13 cellular contexts compared by ENCODE assay signal in genomic region chr1:26832249-26832960, GRCh38. TPM values are rescaled to one million over a fixed set of nuclear protein-coding genes. Genes with fewer than 3 reads are reported as not detected.
DNase-seq lines count a peak whose midpoint lies in the region; ATAC-seq and TF ChIP-seq lines count a peak whose summit lies in the region.
"Had no signal": no experiment of that assay in that cellular context is flagged by ENCODE, and none has a peak within 500 bp of the region (broad histone marks: within the 10 kb centered on the region; RNA-seq: fewer than 3 reads in every experiment).

No MANE protein-coding gene starts in this region.

- no peaks in the 10 kb centered on the region for H3K9me3 Mint-ChIP-seq in activated CD8-positive, alpha-beta memory T cell treated with anti-CD3 and anti-CD28 coated beads, Interleukin-2, amount 10 ng/mL, durations not matched to agents 7 days and 5 days (ENCODE audit: low read depth)
- no peaks in the 10 kb centered on the region for H3K9me3 Mint-ChIP-seq in effector memory CD8-positive, alpha-beta T cell
- no peaks in the 10 kb centered on the region for H3K9me3 Mint-ChIP-seq in stimulated activated naive B cell treated with anti-CD40 and anti-IgM and Interleukin-4, amounts not matched to agents 10 μg/mL and 1 μg/mL and 100 μg/mL, for 72 hours
- H3K9me3 Mint-ChIP-seq: nephron progenitor cell had no signal

- H3K4me3 ChIP-seq in left lung = no peak overlapping the region
- H3K4me3 ChIP-seq: transverse colon had no signal

- POLR2A ChIA-PET in RWPE1 (lab: Yijun Ruan, JAX; ENCODE audit: low non-redundant PET) = no interaction called here

- no peaks in the 10 kb centered on the region for H3K9me3 ChIP-seq in left lung
- H3K9me3 ChIP-seq: SK-N-SH, transverse colon had no signal

- CTCF ChIA-PET in activated CD8-positive, alpha-beta memory T cell treated with anti-CD3 and anti-CD28 coated beads, Interleukin-2, amount 10 ng/mL, durations not matched to agents 7 days and 5 days (lab: Charles Lee) = interaction anchor here (0.8 to 6.9 kb wide), 13 partner anchors 9 to 332 kb away, joined by 3 to 59 read pairs (median 10); partner anchors contain the start of genes PIGV and SFN
- CTCF ChIA-PET in RWPE1 (lab: Yijun Ruan, JAX) = interaction anchor here (0.9 kb wide), 1 partner anchor 19 kb away, joined by 3 read pairs; no protein-coding TSS in a partner anchor

- TF ChIP-seq CTCF in RWPE1 (conservative IDR thresholded peaks at IDR 0.05; ENCODE audit: low read depth) (no peak), left lung (IDR thresholded peaks at IDR 0.05) (no peak)

- no peak for DNase-seq in activated CD8-positive, alpha-beta memory T cell treated with anti-CD3 and anti-CD28 coated beads, Interleukin-2, amount 10 ng/mL, durations not matched to agents 7 days and 5 days
- DNase-seq in activated CD8-positive, alpha-beta memory T cell treated with anti-CD3 and anti-CD28 coated beads, Interleukin-2, amount 50 U/mL, for 48 hours = no peak
- no peak for DNase-seq in RWPE1 (ENCODE audit: low spot score)
- DNase-seq in effector memory CD8-positive, alpha-beta T cell = no peak
- no peak for DNase-seq in stimulated activated naive B cell treated with anti-CD40 and anti-IgM and Interleukin-4, amounts not matched to agents 10 μg/mL and 1 μg/mL and 100 μg/mL, for 72 hours
- no peak for DNase-seq in left lung
- DNase-seq in NCI-H1436 treated with DMSO at 0.1 percent for 48 hours (lab: John Stamatoyannopoulos, UW) = no peak
- no peak for DNase-seq in NCI-H1694 (lab: John Stamatoyannopoulos, UW)
- DNase-seq: foreskin fibroblast, NCI-H1417 treated with DMSO at 0.1 percent for 48 hours, nephron progenitor cell, SK-N-SH, transverse colon had no signal

- H3K27me3 ChIP-seq in left lung = no peaks in the 10 kb centered on the region
- H3K27me3 ChIP-seq: transverse colon had no signal

- peaks cover 40% of the 10 kb centered on the region for H3K36me3 Mint-ChIP-seq in activated CD8-positive, alpha-beta memory T cell treated with anti-CD3 and anti-CD28 coated beads, Interleukin-2, amount 10 ng/mL, durations not matched to agents 7 days and 5 days
- H3K36me3 Mint-ChIP-seq in effector memory CD8-positive, alpha-beta T cell (ENCODE audit: insufficient read depth) = peaks cover 53% of the 10 kb centered on the region
- H3K36me3 Mint-ChIP-seq in stimulated activated naive B cell treated with anti-CD40 and anti-IgM and Interleukin-4, amounts not matched to agents 10 μg/mL and 1 μg/mL and 100 μg/mL, for 72 hours = peaks cover 58 to 68% of the 10 kb centered on the region in 2 donors

- peak overlapping the region; percentile 96 for H3K27ac Mint-ChIP-seq in activated CD8-positive, alpha-beta memory T cell treated with anti-CD3 and anti-CD28 coated beads, Interleukin-2, amount 10 ng/mL, durations not matched to agents 7 days and 5 days
- peak overlapping the region; percentile 99 for H3K27ac Mint-ChIP-seq in effector memory CD8-positive, alpha-beta T cell
- H3K27ac Mint-ChIP-seq in stimulated activated naive B cell treated with anti-CD40 and anti-IgM and Interleukin-4, amounts not matched to agents 10 μg/mL and 1 μg/mL and 100 μg/mL, for 72 hours = peak overlapping the region; percentile 56

- no peak for ATAC-seq in activated CD8-positive, alpha-beta memory T cell treated with anti-CD3 and anti-CD28 coated beads, Interleukin-2, amount 10 ng/mL, durations not matched to agents 7 days and 5 days
- no peak for ATAC-seq in effector memory CD8-positive, alpha-beta T cell (replicated peaks)
- ATAC-seq in stimulated activated naive B cell treated with anti-CD40 and anti-IgM and Interleukin-4, amounts not matched to agents 10 μg/mL and 1 μg/mL and 100 μg/mL, for 72 hours (replicated peaks) = no peak
- ATAC-seq in left lung = no peak

- peaks cover 74% of the 10 kb centered on the region for H3K4me1 Mint-ChIP-seq in activated CD8-positive, alpha-beta memory T cell treated with anti-CD3 and anti-CD28 coated beads, Interleukin-2, amount 10 ng/mL, durations not matched to agents 7 days and 5 days
- H3K4me1 Mint-ChIP-seq in effector memory CD8-positive, alpha-beta T cell (ENCODE audit: low read depth in 2 of 2) = peaks cover 69 to 72% of the 10 kb centered on the region in 2 donors
- peaks cover 53 to 67% of the 10 kb centered on the region in 2 donors for H3K4me1 Mint-ChIP-seq in stimulated activated naive B cell treated with anti-CD40 and anti-IgM and Interleukin-4, amounts not matched to agents 10 μg/mL and 1 μg/mL and 100 μg/mL, for 72 hours

- H3K4me3 Mint-ChIP-seq in activated CD8-positive, alpha-beta memory T cell treated with anti-CD3 and anti-CD28 coated beads, Interleukin-2, amount 10 ng/mL, durations not matched to agents 7 days and 5 days = no peak overlapping the region
- peak overlapping the region; percentile 72 to 84 for H3K4me3 Mint-ChIP-seq in effector memory CD8-positive, alpha-beta T cell
- no peak overlapping the region for H3K4me3 Mint-ChIP-seq in stimulated activated naive B cell treated with anti-CD40 and anti-IgM and Interleukin-4, amounts not matched to agents 10 μg/mL and 1 μg/mL and 100 μg/mL, for 72 hours
- H3K4me3 Mint-ChIP-seq: nephron progenitor cell had no signal

- H3K4me1 ChIP-seq in left lung = peaks cover 9 to 73% of the 10 kb centered on the region in 2 donors

- no peaks in the 10 kb centered on the region for H3K27me3 Mint-ChIP-seq in activated CD8-positive, alpha-beta memory T cell treated with anti-CD3 and anti-CD28 coated beads, Interleukin-2, amount 10 ng/mL, durations not matched to agents 7 days and 5 days
- H3K27me3 Mint-ChIP-seq in effector memory CD8-positive, alpha-beta T cell = no peaks in the 10 kb centered on the region
- H3K27me3 Mint-ChIP-seq in stimulated activated naive B cell treated with anti-CD40 and anti-IgM and Interleukin-4, amounts not matched to agents 10 μg/mL and 1 μg/mL and 100 μg/mL, for 72 hours = no peaks in the 10 kb centered on the region

- intact Hi-C loops in left lung (cut with DNase I) = no loop called here

- H3K27ac ChIP-seq in RWPE1 (peak overlapping the region; percentile 18), left lung (peak overlapping the region in 1 of 2 donors; percentile 85)

- H3K36me3 ChIP-seq in left lung = peaks cover 0 to 51% of the 10 kb centered on the region in 2 donors

RNA-seq across cellular contexts. Expression of gene ZDHHC18, which starts 5.9 kb away (rescaled TPM):
- total RNA-seq in activated CD8-positive, alpha-beta memory T cell treated with anti-CD3 and anti-CD28 coated beads, Interleukin-2, amount 10 ng/mL, durations not matched to agents 7 days and 5 days = 10 to 100 TPM; 53.1 to 54.9 TPM
- 10 to 100 TPM; 22.8 to 33.4 TPM for total RNA-seq in left lung

RNA-seq across cellular contexts. Expression of gene SFN, which starts 30.5 kb away (rescaled TPM):
- under 1 TPM in 1 of 2 experiments, not detected in 1; 0.73 TPM for total RNA-seq in activated CD8-positive, alpha-beta memory T cell treated with anti-CD3 and anti-CD28 coated beads, Interleukin-2, amount 10 ng/mL, durations not matched to agents 7 days and 5 days
- total RNA-seq in left lung = 100 to 1,000 TPM; 130 to 192 TPM

RNA-seq across cellular contexts. Expression of gene PIGV, which starts 44.7 kb away (rescaled TPM):
- 1 to 10 TPM; 8.6 to 9.7 TPM for total RNA-seq in activated CD8-positive, alpha-beta memory T cell treated with anti-CD3 and anti-CD28 coated beads, Interleukin-2, amount 10 ng/mL, durations not matched to agents 7 days and 5 days
- total RNA-seq in left lung = 10 to 100 TPM; 15.4 to 16.9 TPM

RNA-seq across cellular contexts. Expression of gene GPN2, which starts 57.7 kb away (rescaled TPM):
- total RNA-seq in activated CD8-positive, alpha-beta memory T cell treated with anti-CD3 and anti-CD28 coated beads, Interleukin-2, amount 10 ng/mL, durations not matched to agents 7 days and 5 days = 10 to 100 TPM; 32.9 to 41.1 TPM
- total RNA-seq in left lung = 10 to 100 TPM; 23.5 to 25.1 TPM

Comparison
In these comparisons a context has a peak if more than half of its experiments do, and no peak if none do; other contexts are left out.
1. H3K4me3 Mint-ChIP-seq: peak in effector memory CD8-positive, alpha-beta T cell (2 of 2); none in activated CD8-positive, alpha-beta memory T cell treated with anti-CD3 and anti-CD28 coated beads, Interleukin-2, amount 10 ng/mL, durations not matched to agents 7 days and 5 days (single experiment) and stimulated activated naive B cell treated with anti-CD40 and anti-IgM and Interleukin-4, amounts not matched to agents 10 μg/mL and 1 μg/mL and 100 μg/mL, for 72 hours (0 of 2).
2. RNA of gene SFN, which starts 30.5 kb away (total RNA-seq): 130 to 192 TPM in left lung; 0.73 TPM in activated CD8-positive, alpha-beta memory T cell treated with anti-CD3 and anti-CD28 coated beads, Interleukin-2, amount 10 ng/mL, durations not matched to agents 7 days and 5 days; every median in the first group is over 10 times any median in the second.
3. Peak in every context shown above with its lines, with median percentiles within 50 percentile points of each other: H3K27ac Mint-ChIP-seq.